ENCODE assay signal across 8 cellular contexts in genomic region chr4:180827193-180827592, GRCh38.
DNase-seq lines count a peak whose midpoint lies in the region; ATAC-seq and TF ChIP-seq lines count a peak whose summit lies in the region.

No MANE protein-coding gene starts in this region.

- no peak for TF ChIP-seq CTCF in fibroblast of villous mesenchyme (IDR thresholded peaks at IDR 0.05; ENCODE audit: insufficient read depth, low read depth, low read length)
- TF ChIP-seq CTCF in psoas muscle (IDR thresholded peaks at IDR 0.05), result no peak
- no peak for TF ChIP-seq CTCF in spleen (IDR thresholded peaks at IDR 0.05 in 8 of 11, conservative IDR thresholded peaks at IDR 0.05 in 3 of 11)

- no peaks in the 10 kb centered on the region for H3K27me3 Mint-ChIP-seq in stimulated activated naive CD8-positive, alpha-beta T cell treated with anti-CD3 and anti-CD28 coated beads, Interleukin-15, amount 100 ng/mL, for 72 hours

- H3K27ac ChIP-seq in psoas muscle, result no peak overlapping the region
- no peak overlapping the region for H3K27ac ChIP-seq in spleen

- H3K27me3 ChIP-seq in psoas muscle (ENCODE audit: insufficient read depth in 3 of 3, low read length in 2 of 3) (no peaks in the 10 kb centered on the region), spleen (replicated peaks in 1 of 7) (no peaks in the 10 kb centered on the region)

- intact Hi-C loops in psoas muscle (cut with DNase I), result no loop called here
- intact Hi-C loops in spleen (cut with DNase I; ENCODE audit: low total_unique reads), result no loop called here

- peaks cover 0 to 5% of the 10 kb centered on the region in 2 donors for H3K9me3 Mint-ChIP-seq in stimulated activated naive CD8-positive, alpha-beta T cell treated with anti-CD3 and anti-CD28 coated beads, Interleukin-15, amount 100 ng/mL, for 72 hours

- H3K36me3 ChIP-seq in psoas muscle (ENCODE audit: insufficient read depth in 1 of 2, low read depth in 1 of 2) (no peaks in the 10 kb centered on the region), spleen (no peaks in the 10 kb centered on the region)

- ATAC-seq in psoas muscle (no peak), HG02642 (IDR thresholded peaks at IDR 0.05; ENCODE audit: poor library complexity, unreplicated experiment) (no peak)
- ATAC-seq in stimulated activated naive CD8-positive, alpha-beta T cell treated with anti-CD3 and anti-CD28 coated beads, Interleukin-15, amount 100 ng/mL, for 72 hours, result no peak

- no peaks in the 10 kb centered on the region for H3K4me1 ChIP-seq in psoas muscle
- H3K4me1 ChIP-seq in spleen, result peaks cover 0 to 8% (median 0%) of the 10 kb centered on the region in 6 donors

- no peak overlapping the region for H3K27ac Mint-ChIP-seq in stimulated activated naive CD8-positive, alpha-beta T cell treated with anti-CD3 and anti-CD28 coated beads, Interleukin-15, amount 100 ng/mL, for 72 hours

- H3K9me3 ChIP-seq in psoas muscle (no peaks in the 10 kb centered on the region), spleen (no peaks in the 10 kb centered on the region)

- H3K4me1 Mint-ChIP-seq in stimulated activated naive CD8-positive, alpha-beta T cell treated with anti-CD3 and anti-CD28 coated beads, Interleukin-15, amount 100 ng/mL, for 72 hours, result peaks cover 7% of the 10 kb centered on the region

- H3K4me3 ChIP-seq in fibroblast of villous mesenchyme (ENCODE audit: low read depth, low read length) (peak overlapping the region; percentile 34), psoas muscle (peak overlapping the region; percentile 53), spleen (peak overlapping the region in 3 of 8 donors; percentile 9 to 57 (median 33))

- no peak overlapping the region for H3K4me3 Mint-ChIP-seq in stimulated activated naive CD8-positive, alpha-beta T cell treated with anti-CD3 and anti-CD28 coated beads, Interleukin-15, amount 100 ng/mL, for 72 hours

- 13 to 17% (median 16%) methylated on average over 4 of the region's 4 CpGs for WGBS in psoas muscle, 3 donors
- WGBS in spleen, 5 donors, result 46 to 75% (median 59%) methylated on average over 4 of the region's 4 CpGs

- DNase-seq in Daoy (ENCODE audit: low read depth) (peak; percentile 27), RPMI8226 (peak; percentile 5), fibroblast of villous mesenchyme (ENCODE audit: low read depth) (peak; percentile 24), psoas muscle (no peak), D341Med (ENCODE audit: low spot score) (no peak), spleen (no peak)
- DNase-seq in stimulated activated naive CD8-positive, alpha-beta T cell treated with anti-CD3 and anti-CD28 coated beads, Interleukin-15, amount 100 ng/mL, for 72 hours, result no peak

- TF ChIP-seq POLR2A in spleen (IDR thresholded peaks at IDR 0.05), result no peak

Comparison
In these comparisons a context has a peak if more than half of its experiments do, and no peak if none do; other contexts are left out.
1. DNase-seq: peak in Daoy (single experiment), RPMI8226 (single experiment) and fibroblast of villous mesenchyme (single experiment); none in psoas muscle (0 of 2), D341Med (single experiment), stimulated activated naive CD8-positive, alpha-beta T cell treated with anti-CD3 and anti-CD28 coated beads, Interleukin-15, amount 100 ng/mL, for 72 hours (0 of 2) and spleen (single experiment).